ENCODE assay signal across 30 cellular contexts in genomic region chr9:32627394-32627954, GRCh38. TPM values are rescaled to one million over a fixed set of nuclear protein-coding genes. Genes with fewer than 3 reads are reported as not detected.
A peak's percentile ranks its signal among the peaks of the same experiment; 100 is the strongest.
DNase-seq lines count a peak whose midpoint lies in the region; ATAC-seq, FAIRE-seq and TF ChIP-seq lines count a peak whose summit lies in the region.
"Had no signal": no experiment of that assay in that cellular context is flagged by ENCODE, and none has a peak within 500 bp of the region (broad histone marks: within the 10 kb centered on the region; RNA-seq: fewer than 3 reads in every experiment).

No MANE protein-coding gene starts in this region.

- no peak overlapping the region for H3K9ac ChIP-seq in HepG2 (ENCODE audit: insufficient read depth, low read depth, low read length)
- H3K9ac ChIP-seq: BLaER1 had no signal

- in situ Hi-C loops in HepG2 (cut with HindIII; ENCODE audit: extremely low pct_ligation_motif_present, low pct_unique_long_range_greater_than_20kb), result no loop called here

- TF ChIP-seq POLR2A in HepG2 (IDR thresholded peaks at IDR 0.05; ENCODE audit: insufficient read depth in 1 of 2, low read depth in 2 of 2, low read length in 2 of 2) (no peak), right lobe of liver (IDR thresholded peaks at IDR 0.05) (no peak)

- FAIRE-seq in HepG2 (lab: Jason Lieb, UNC), result no peak
- FAIRE-seq in bronchial epithelial cell (lab: Jason Lieb, UNC), result no peak
- FAIRE-seq in urothelium cell line (lab: Jason Lieb, UNC), result no peak
- FAIRE-seq: colon had no signal

- no peak overlapping the region for H3K4me2 ChIP-seq in HepG2 (ENCODE audit: low read depth, low read length)
- H3K4me2 ChIP-seq: BLaER1, hepatocyte had no signal

- H3K79me2 ChIP-seq in HepG2 (ENCODE audit: insufficient read depth, low read length), result no peaks in the 10 kb centered on the region
- H3K79me2 ChIP-seq: hepatocyte had no signal

- H4K20me1 ChIP-seq in HepG2 (ENCODE audit: insufficient read depth, low read length), result no peaks in the 10 kb centered on the region
- H4K20me1 ChIP-seq: BLaER1 had no signal

- DNase-seq in HepG2 (ENCODE audit: low spot score) (peak; percentile 21), right lobe of liver (no peak), OCI-M1 (lab: John Stamatoyannopoulos, UW) (peak; percentile 18), bronchial epithelial cell (ENCODE audit: low read depth) (peak; percentile 98), urothelium cell line (ENCODE audit: low spot score) (peak; percentile 50), amygdala (lab: John Stamatoyannopoulos, UW) (no peak), NCI-H524 (lab: John Stamatoyannopoulos, UW) (no peak)
- DNase-seq: activated CD4-positive, alpha-beta T cell treated with anti-CD3 and anti-CD28 coated beads for 4 hours; activated naive CD4-positive, alpha-beta T cell; activated T-cell treated with anti-CD3 and anti-CD28 coated beads, Interleukin-2, amount 50 U/mL, for 4 hours; effector CD8-positive, alpha-beta T cell; gastrocnemius medialis; immature natural killer cell; left ventricle myocardium inferior; naive thymus-derived CD8-positive, alpha-beta T cell; NCI-H1436 treated with DMSO at 0.1 percent for 48 hours; NCI-H2171; NCI-H69; occipital lobe; SIG-M5; spleen; stimulated activated CD4-positive, alpha-beta T cell treated with anti-CD3 and anti-CD28 coated beads, Interleukin-4, amount 100 ng/mL, for 24 hours; stimulated activated naive CD4-positive, alpha-beta T cell; T-helper 1 cell had no signal

- H3K27me3 ChIP-seq in HepG2 (ENCODE audit: control insufficient read depth in 1 of 2, insufficient read depth in 2 of 2, low read length in 2 of 2) (peaks cover 0 to 15% of the 10 kb centered on the region in 2 experiments; a peak in 1 of 5 replicates), right lobe of liver (no peaks in the 10 kb centered on the region), bronchial epithelial cell (ENCODE audit: control insufficient read depth, insufficient read depth, low read length) (no peaks in the 10 kb centered on the region)
- H3K27me3 ChIP-seq: BLaER1, esophagus muscularis mucosa, gastrocnemius medialis, hepatocyte had no signal

- no peak for TF ChIP-seq CTCF in HepG2 (CRISPR knock-in tag; IDR thresholded peaks at IDR 0.05)
- TF ChIP-seq CTCF in right lobe of liver (IDR thresholded peaks at IDR 0.05), result no peak
- TF ChIP-seq CTCF in bronchial epithelial cell (IDR thresholded peaks at IDR 0.05; ENCODE audit: insufficient read depth, low read length, severe bottlenecking), result no peak

- no peak overlapping the region for H2AFZ ChIP-seq in HepG2 (ENCODE audit: low read length)
- H2AFZ ChIP-seq: hepatocyte had no signal

- H3K36me3 ChIP-seq in HepG2 (replicated peaks in 1 of 2; ENCODE audit: control insufficient read depth in 1 of 2, insufficient read depth in 2 of 2, low read length in 2 of 2) (no peaks in the 10 kb centered on the region), right lobe of liver (no peaks in the 10 kb centered on the region), bronchial epithelial cell (ENCODE audit: control insufficient read depth, insufficient read depth, low read length) (no peaks in the 10 kb centered on the region)
- H3K36me3 ChIP-seq: BLaER1, esophagus muscularis mucosa, gastrocnemius medialis, left ventricle myocardium inferior, spleen had no signal

- H3K27ac ChIP-seq in HepG2 (ENCODE audit: extremely low read length, insufficient read depth, low read length) (no peak overlapping the region), right lobe of liver (no peak overlapping the region)
- H3K27ac ChIP-seq: BLaER1, esophagus muscularis mucosa, gastrocnemius medialis, hepatocyte, left ventricle myocardium inferior, spleen had no signal

- no peak for ATAC-seq in HepG2
- no peak for ATAC-seq in right lobe of liver
- no peak for ATAC-seq in GM18867 (IDR thresholded peaks at IDR 0.05; ENCODE audit: unreplicated experiment)
- ATAC-seq: activated T-cell treated with anti-CD3 and anti-CD28 coated beads, Interleukin-2, amount 50 U/mL, for 4 hours; gastrocnemius medialis; naive thymus-derived CD8-positive, alpha-beta T cell had no signal

- CTCF ChIA-PET in HepG2 (lab: Yijun Ruan, JAX; ENCODE audit: low intra/inter-chr PET ratio, low total read pairs), result no interaction called here

- POLR2A ChIA-PET in HepG2 (lab: Yijun Ruan, JAX), result no interaction called here

- no peak for TF ChIP-seq RAD21 in HepG2 (CRISPR knock-in tag; IDR thresholded peaks at IDR 0.05)

- no TSS peak for BruUV-seq in HepG2 (replicated peaks; lab: Mats Ljungman, UMichigan)

- TF ChIP-seq EP300 in HepG2 (IDR thresholded peaks at IDR 0.05; ENCODE audit: low read depth in 2 of 2, low read length in 2 of 2) (no peak), HepG2 (CRISPR knock-in tag; IDR thresholded peaks at IDR 0.05; ENCODE audit: borderline replicate concordance) (no peak)

- H3K9me3 ChIP-seq in HepG2 (ENCODE audit: low read length), result no peaks in the 10 kb centered on the region
- no peaks in the 10 kb centered on the region for H3K9me3 ChIP-seq in right lobe of liver
- H3K9me3 ChIP-seq: BLaER1, esophagus muscularis mucosa, gastrocnemius medialis, left ventricle myocardium inferior, spleen had no signal

- H3K4me1 ChIP-seq in HepG2 (ENCODE audit: insufficient read depth, low read length), result 0 out of 2 replicates have a peak, but pooled peaks cover 5% of the 10 kb centered on the region
- H3K4me1 ChIP-seq in right lobe of liver, result no peaks in the 10 kb centered on the region
- H3K4me1 ChIP-seq: BLaER1, esophagus muscularis mucosa, gastrocnemius medialis, left ventricle myocardium inferior, spleen had no signal

- intact Hi-C loops in HepG2 (cut with micrococcal nuclease; ENCODE audit: unreplicated experiment) (no loop called here), right lobe of liver (cut with DNase I) (no loop called here)

- no peak overlapping the region for H3K4me3 ChIP-seq in HepG2 (replicated peaks in 1 of 3; ENCODE audit: insufficient read depth in 1 of 3, low read depth in 2 of 3, low read length in 3 of 3)
- H3K4me3 ChIP-seq in right lobe of liver, result no peak overlapping the region
- no peak overlapping the region for H3K4me3 ChIP-seq in bronchial epithelial cell (ENCODE audit: low read depth, low read length)
- H3K4me3 ChIP-seq: BLaER1, esophagus muscularis mucosa, gastrocnemius medialis, hepatocyte, left ventricle myocardium inferior, spleen had no signal

TF ChIP-seq in HepG2, 621 proteins besides CTCF, POLR2A, EP300 and RAD21 (continues in another document):
- TF ChIP-seq HDAC2 (CRISPR knock-in tag; IDR thresholded peaks at IDR 0.05) (no peak), KLF16 (CRISPR knock-in tag; IDR thresholded peaks at IDR 0.05) (no peak), NFE2L2 (IDR thresholded peaks at IDR 0.05; ENCODE audit: low read length) (0 out of 2 replicates have a peak, but pooled peaks have one; percentile 5)

RNA-seq across cellular contexts. Expression of gene TAF1L, which starts 8.0 kb away (rescaled TPM):
- not detected in 2 replicates for total RNA-seq in HepG2 (2016; rRNA removed; fragmentation: Illumina TruSeq; extraction: Trizol)
- total RNA-seq in HepG2 (2016; cell fraction: cytosol; rRNA removed; fragmentation: Illumina TruSeq; extraction: Trizol; ENCODE audit: low read depth), result not detected in 2 replicates
- not detected in 2 replicates for total RNA-seq in HepG2 (2016; cell fraction: insoluble cytoplasmic fraction; rRNA removed; fragmentation: Illumina TruSeq; extraction: Trizol)
- not detected in 2 replicates for total RNA-seq in HepG2 (2016; cell fraction: membrane; rRNA removed; fragmentation: Illumina TruSeq; extraction: Trizol)
- total RNA-seq in HepG2 (2016; cell fraction: nucleus; rRNA removed; fragmentation: Illumina TruSeq; extraction: Trizol), result not detected in 2 replicates
- not detected in 2 replicates for polyA plus RNA-seq in HepG2 (2011; rRNA removed)
- not detected in 2 replicates for polyA plus RNA-seq in HepG2 (2011; cell fraction: cytosol; rRNA removed)
- polyA plus RNA-seq in HepG2 (2011; cell fraction: nucleus; rRNA removed), result not detected in 2 replicates
- polyA plus RNA-seq in HepG2 (2012), result 0.03 TPM in 2 replicates
- not detected in 2 replicates for polyA plus RNA-seq in HepG2 (2016; cell fraction: cytosol; fragmentation: Illumina TruSeq; extraction: Trizol; ENCODE audit: low read depth)
- not detected in 2 replicates for polyA plus RNA-seq in HepG2 (2016; cell fraction: insoluble cytoplasmic fraction; fragmentation: Illumina TruSeq; extraction: Trizol; ENCODE audit: low read depth)
- polyA plus RNA-seq in HepG2 (2016; cell fraction: membrane; fragmentation: Illumina TruSeq; extraction: Trizol; ENCODE audit: low read depth), result not detected in 2 replicates
- polyA plus RNA-seq in HepG2 (2016; cell fraction: nucleus; fragmentation: Illumina TruSeq; extraction: Trizol; ENCODE audit: insufficient read depth, low read depth), result not detected in 2 replicates
- polyA minus RNA-seq in HepG2 (2011; rRNA and poly(A)+ RNA removed; ENCODE audit: low replicate concordance), result not detected in 2 replicates
- polyA minus RNA-seq in HepG2 (2011; cell fraction: cytosol; rRNA and poly(A)+ RNA removed), result not detected in 2 replicates
- polyA minus RNA-seq in HepG2 (2011; cell fraction: nucleus; rRNA and poly(A)+ RNA removed), result under 0.01 TPM in 1 of 2 replicates, not detected in the other
- total RNA-seq in right lobe of liver, result not detected
- total RNA-seq in bronchial epithelial cell, result under 0.01 TPM in 1 of 2 replicates, not detected in the other
- total RNA-seq: esophagus muscularis mucosa, gastrocnemius medialis, hepatocyte, left ventricle myocardium inferior, urinary bladder had no signal
- polyA plus RNA-seq: hepatocyte; immature natural killer cell; naive thymus-derived CD8-positive, alpha-beta T cell; spleen had no signal

RNA-seq across cellular contexts. Expression of gene NDUFB6, which starts 54.5 kb away (rescaled TPM):
- total RNA-seq in HepG2 (2016; rRNA removed; fragmentation: Illumina TruSeq; extraction: Trizol), result 81.9 and 106 TPM in 2 replicates
- total RNA-seq in HepG2 (2016; cell fraction: cytosol; rRNA removed; fragmentation: Illumina TruSeq; extraction: Trizol; ENCODE audit: low read depth), result 16.0 and 16.3 TPM in 2 replicates
- total RNA-seq in HepG2 (2016; cell fraction: insoluble cytoplasmic fraction; rRNA removed; fragmentation: Illumina TruSeq; extraction: Trizol), result 86.2 and 119 TPM in 2 replicates
- 18.5 and 19.3 TPM in 2 replicates for total RNA-seq in HepG2 (2016; cell fraction: membrane; rRNA removed; fragmentation: Illumina TruSeq; extraction: Trizol)
- total RNA-seq in HepG2 (2016; cell fraction: nucleus; rRNA removed; fragmentation: Illumina TruSeq; extraction: Trizol), result 35.9 and 39.7 TPM in 2 replicates
- polyA plus RNA-seq in HepG2 (2011; rRNA removed), result 21.5 and 31.2 TPM in 2 replicates
- 28.6 and 29.6 TPM in 2 replicates for polyA plus RNA-seq in HepG2 (2011; cell fraction: cytosol; rRNA removed)
- polyA plus RNA-seq in HepG2 (2011; cell fraction: nucleus; rRNA removed), result 5.5 and 6.9 TPM in 2 replicates
- 27.7 and 34.6 TPM in 2 replicates for polyA plus RNA-seq in HepG2 (2012)
- polyA plus RNA-seq in HepG2 (2016; cell fraction: cytosol; fragmentation: Illumina TruSeq; extraction: Trizol; ENCODE audit: low read depth), result 18.1 and 20.1 TPM in 2 replicates
- polyA plus RNA-seq in HepG2 (2016; cell fraction: insoluble cytoplasmic fraction; fragmentation: Illumina TruSeq; extraction: Trizol; ENCODE audit: low read depth), result 93.0 and 110 TPM in 2 replicates
- polyA plus RNA-seq in HepG2 (2016; cell fraction: membrane; fragmentation: Illumina TruSeq; extraction: Trizol; ENCODE audit: low read depth), result 18.7 and 19.9 TPM in 2 replicates
- 55.5 and 57.6 TPM in 2 replicates for polyA plus RNA-seq in HepG2 (2016; cell fraction: nucleus; fragmentation: Illumina TruSeq; extraction: Trizol; ENCODE audit: insufficient read depth, low read depth)
- polyA minus RNA-seq in HepG2 (2011; rRNA and poly(A)+ RNA removed; ENCODE audit: low replicate concordance), result 16.1 and 20.8 TPM in 2 replicates
- polyA minus RNA-seq in HepG2 (2011; cell fraction: cytosol; rRNA and poly(A)+ RNA removed), result 13.8 and 18.9 TPM in 2 replicates
- 9.1 and 13.1 TPM in 2 replicates for polyA minus RNA-seq in HepG2 (2011; cell fraction: nucleus; rRNA and poly(A)+ RNA removed)
- total RNA-seq in right lobe of liver, result 10 to 100 TPM; 28.9 to 39.9 (median 36.2) TPM
- 14.8 and 16.8 TPM in 2 replicates for total RNA-seq in bronchial epithelial cell

Comparison
In these comparisons a context has a peak if more than half of its experiments do, and no peak if none do; other contexts are left out.
1. DNase-seq: peak in HepG2 (single experiment), OCI-M1 (single experiment), bronchial epithelial cell (single experiment) and urothelium cell line (single experiment); none in right lobe of liver (0 of 3), amygdala (0 of 56) and NCI-H524 (0 of 2).